In the genomic region with DNA sequence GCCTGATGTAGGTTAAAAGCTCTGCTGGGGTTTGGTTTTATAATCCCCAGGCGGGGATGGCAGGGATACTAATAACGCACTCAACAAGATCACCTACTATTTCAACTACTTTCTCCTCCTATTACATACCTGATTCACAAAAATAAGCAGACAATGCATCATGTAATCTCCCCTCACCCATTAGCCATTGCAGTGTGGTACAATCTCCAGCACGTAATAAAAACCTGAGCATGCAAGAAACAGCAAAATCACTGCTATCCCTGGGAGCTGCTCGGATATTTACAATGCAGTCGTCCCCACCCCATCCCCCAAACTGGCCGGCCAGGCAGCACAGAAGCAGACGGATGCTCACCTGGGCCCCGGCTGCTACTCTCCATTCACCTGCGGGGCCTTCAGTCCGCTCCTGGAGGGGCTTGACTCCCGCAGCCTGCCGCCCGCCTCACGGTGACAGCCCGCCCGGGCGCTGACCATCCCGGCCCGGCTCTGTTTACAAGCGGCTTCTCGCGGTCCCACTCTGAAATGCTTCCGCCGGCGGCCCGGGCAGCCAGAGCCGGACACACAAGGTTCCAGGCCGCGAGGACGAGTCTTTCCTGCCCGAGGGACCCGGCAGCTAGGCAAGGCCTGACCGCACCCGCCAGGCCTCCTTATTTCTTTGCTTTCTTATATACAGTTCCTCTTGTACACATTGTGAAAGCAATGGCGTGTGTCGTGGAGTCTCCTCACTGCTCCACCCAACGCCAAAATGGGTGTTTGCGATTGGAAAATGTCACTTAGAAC, we compare ENCODE assay signal across 8 cellular contexts. TPM values are rescaled to one million over a fixed set of nuclear protein-coding genes. Genes with fewer than 3 reads are reported as not detected.
DNase-seq lines count a peak whose midpoint lies in the region; ATAC-seq and TF ChIP-seq lines count a peak whose summit lies in the region.

A gene with protein sequence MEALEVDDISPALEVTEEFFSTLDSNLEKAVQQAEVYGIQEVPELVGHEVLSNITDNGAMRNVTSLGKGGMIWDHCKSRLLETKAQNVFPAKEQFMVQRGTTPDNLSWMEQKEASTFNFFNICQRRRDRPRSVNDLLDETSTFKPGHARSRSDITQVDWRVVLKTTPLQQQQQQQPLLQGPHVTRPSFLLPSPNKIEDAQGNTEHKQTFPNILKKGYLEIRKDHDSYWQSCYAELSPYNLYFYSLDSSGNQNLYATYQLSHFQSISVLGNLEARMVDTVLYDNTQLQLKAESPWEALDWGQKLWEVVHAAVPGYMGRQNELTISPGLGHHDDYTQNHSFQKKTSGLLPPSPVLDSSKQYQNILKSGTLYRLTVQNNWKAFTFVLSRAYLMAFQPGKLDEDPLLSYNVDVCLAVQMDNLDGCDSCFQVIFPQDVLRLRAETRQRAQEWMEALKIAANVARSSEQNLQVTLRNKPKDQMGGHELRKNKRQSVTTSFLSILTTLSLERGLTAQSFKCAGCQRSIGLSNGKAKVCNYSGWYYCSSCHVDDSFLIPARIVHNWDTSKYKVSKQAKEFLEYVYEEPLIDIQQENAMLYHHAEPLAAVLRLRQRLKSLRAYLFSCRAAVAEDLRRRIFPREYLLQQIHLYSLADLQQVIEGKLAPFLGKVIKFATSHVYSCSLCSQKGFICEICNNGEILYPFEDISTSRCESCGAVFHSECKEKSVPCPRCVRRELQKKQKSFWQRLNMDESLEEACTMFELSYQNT (minus strand): TSS at position 491 of the 777 bp plus-strand sequence. CDS start 23,888 bp downstream, outside the sequence.

- peak; percentile 38 for DNase-seq in AG04449 (ENCODE audit: low read depth, low spot score)
- peak; percentile 94 for DNase-seq in NCI-H2227 treated with DMSO at 0.1 percent for 48 hours (lab: John Stamatoyannopoulos, UW)
- DNase-seq in activated CD4-positive, alpha-beta T cell treated with anti-CD3 and anti-CD28 coated beads for 1 hour = peak; percentile 60
- peak; percentile 96 for DNase-seq in chondrocyte (ENCODE audit: low spot score)
- DNase-seq in kidney tubule cell (ENCODE audit: low spot score) = peak; percentile 86
- peak; percentile 53 to 67 (median 64) for DNase-seq in stimulated activated CD4-positive, alpha-beta T cell treated with anti-CD3 and anti-CD28 coated beads, Interleukin-1b, Interleukin-23, amount 100 ng/mL, for 24 hours (ENCODE audit: low read depth in 4 of 4, low spot score in 1 of 4)

- peak within 1 kb of the TSS; percentile 95 for H3K27ac Mint-ChIP-seq in chondrocyte (ENCODE audit: unreplicated experiment)

- CTCF ChIA-PET in AG04449 (lab: Yijun Ruan, JAX) = interaction anchor here (0.8 to 9.4 kb wide), 5 partner anchors 10 to 279 kb away, joined by 3 to 106 read pairs (median 5); no protein-coding TSS in a partner anchor

- POLR2A ChIA-PET in AG04449 (lab: Yijun Ruan, JAX) = interaction anchor here (0.6 to 1.5 kb wide), 4 partner anchors 15 to 275 kb away, joined by 4 to 10 read pairs (median 5); no protein-coding TSS in a partner anchor

- H3K4me3 ChIP-seq in AG04449 (ENCODE audit: low read depth, low read length) = peak within 1 kb of the TSS; percentile 81

- TF ChIP-seq POLR2A in GM18526 (IDR thresholded peaks at IDR 0.05; ENCODE audit: extremely low read depth, insufficient read length) = peak; percentile 80

- H3K27me3 Mint-ChIP-seq in chondrocyte (ENCODE audit: low read depth) = peaks cover 2% of the 10 kb centered on the region

- no peak for TF ChIP-seq CTCF in AG04449 (IDR thresholded peaks at IDR 0.05; ENCODE audit: insufficient read depth, low read length, missing control alignments)
- peak; percentile 9 for TF ChIP-seq CTCF in chondrocyte (IDR thresholded peaks at IDR 0.05)

- peak within 1 kb of the TSS; percentile 94 for H3K4me3 Mint-ChIP-seq in chondrocyte (ENCODE audit: unreplicated experiment)

- peak; percentile 95 for ATAC-seq in HG03064 (IDR thresholded peaks at IDR 0.05; ENCODE audit: low read depth, unreplicated experiment)

- no peaks in the 10 kb centered on the region for H3K36me3 Mint-ChIP-seq in chondrocyte (ENCODE audit: low read depth)

- no peaks in the 10 kb centered on the region for H3K9me3 Mint-ChIP-seq in chondrocyte (ENCODE audit: low read depth)

- peaks cover 18% of the 10 kb centered on the region for H3K4me1 Mint-ChIP-seq in chondrocyte (ENCODE audit: low read depth)

RNA-seq across cellular contexts. Expression of the gene that starts here (rescaled TPM):
- total RNA-seq in chondrocyte = 8.7 to 12.9 TPM (median 9.1 TPM) in 3 replicates

Comparison
In these comparisons a context has a peak if more than half of its experiments do, and no peak if none do; other contexts are left out.
1. Peak in every context shown above with its lines: DNase-seq, ATAC-seq and H3K4me3 ChIP-seq.
2. DNase-seq: peak in every context shown above with its lines; median percentile 96 in chondrocyte; 94 in NCI-H2227 treated with DMSO at 0.1 percent for 48 hours; 86 in kidney tubule cell; 64 in stimulated activated CD4-positive, alpha-beta T cell treated with anti-CD3 and anti-CD28 coated beads, Interleukin-1b, Interleukin-23, amount 100 ng/mL, for 24 hours; 60 in activated CD4-positive, alpha-beta T cell treated with anti-CD3 and anti-CD28 coated beads for 1 hour; 38 in AG04449.